In the genomic region with DNA sequence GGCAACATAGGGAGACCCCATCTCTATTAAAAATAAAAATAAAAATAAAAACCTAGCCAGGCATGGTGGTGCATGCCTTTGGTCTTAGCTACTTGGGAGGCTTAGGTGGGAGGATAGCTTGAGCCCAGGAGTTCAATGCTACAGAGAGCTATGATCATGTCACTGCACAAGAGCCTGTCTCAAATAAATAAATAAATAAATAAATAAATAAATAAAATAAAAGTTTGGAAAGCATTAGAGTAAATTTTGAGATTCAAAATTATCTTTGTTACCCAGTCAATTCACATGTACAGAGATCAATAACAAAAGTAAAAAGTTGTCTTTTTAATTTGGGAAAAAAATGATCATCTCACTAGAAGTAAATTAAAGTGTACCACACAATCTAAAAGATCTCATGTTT, we compare ENCODE assay signal across 8 cellular contexts.
"Had no signal": no experiment of that assay in that cellular context is flagged by ENCODE, and none has a peak within 500 bp of the region (broad histone marks: within the 10 kb centered on the region; RNA-seq: fewer than 3 reads in every experiment).

No MANE protein-coding gene starts in this region.

- ATAC-seq: HepG2, K562 had no signal

- FAIRE-seq: HepG2, HTR-8/SVneo, K562 had no signal

- H3K4me3 ChIP-seq: K562 had no signal

- DNase-seq: IMR-90, KBM-7, KG1 had no signal

- H3K27ac ChIP-seq: HL-60, KMS-11 had no signal

- H3K4me2 ChIP-seq: KMS-11 had no signal

- H3K9ac ChIP-seq: KMS-11 had no signal
